17 cellular contexts compared by ENCODE assay signal in the genomic region with DNA sequence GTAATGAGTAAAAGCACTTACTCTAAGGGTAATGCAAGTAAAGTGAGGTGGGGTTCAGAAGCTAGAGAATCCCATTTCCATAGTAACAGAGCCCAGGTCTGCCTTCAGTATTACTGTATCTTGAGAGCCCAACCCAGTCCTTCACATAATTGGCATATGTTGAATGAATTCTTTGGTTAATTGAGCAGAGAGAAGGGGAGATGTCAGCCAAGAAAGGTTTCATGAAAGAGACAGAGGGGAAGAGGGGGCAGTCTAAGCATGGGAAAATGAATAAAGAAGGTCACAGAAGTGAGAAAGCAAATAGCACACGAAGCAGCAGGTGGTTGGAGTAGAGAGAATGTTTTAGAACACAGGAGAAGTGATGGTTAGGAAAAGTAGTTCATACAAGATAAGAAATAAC.
A peak's percentile ranks its signal among the peaks of the same experiment; 100 is the strongest.
DNase-seq lines count a peak whose midpoint lies in the region; ATAC-seq, FAIRE-seq and TF ChIP-seq lines count a peak whose summit lies in the region.
"Had no signal": no experiment of that assay in that cellular context is flagged by ENCODE, and none has a peak within 500 bp of the region (broad histone marks: within the 10 kb centered on the region; RNA-seq: fewer than 3 reads in every experiment).

No MANE protein-coding gene starts in this region.

- in situ Hi-C loops in KBM-7 (cut with MboI; ENCODE audit: low pct_unique_long_range_greater_than_20kb, low sequenced_read_pairs): no loop called here

- no peak for ATAC-seq in HG03097 (IDR thresholded peaks at IDR 0.05; ENCODE audit: low FRiP score, unreplicated experiment)
- ATAC-seq: A549 had no signal

- no peak for FAIRE-seq in H54 (lab: Jason Lieb, UNC)

- DNase-seq in NCI-H748 (lab: John Stamatoyannopoulos, UW; ENCODE audit: unreplicated experiment) (peak; percentile 69), NCI-H748 treated with DMSO at 0.1 percent for 48 hours (lab: John Stamatoyannopoulos, UW) (no peak), NCI-H187 treated with DMSO at 0.1 percent for 48 hours (lab: John Stamatoyannopoulos, UW) (peak; percentile 70), NCI-H446 treated with DMSO at 0.1 percent for 48 hours (lab: John Stamatoyannopoulos, UW) (peak; percentile 55), KBM-7 (no peak), H54 (ENCODE audit: insufficient read length, low spot score) (no peak)
- DNase-seq: CD4-positive, alpha-beta memory T cell; DMS53; KG1; NCI-H1694; NCI-H2107; NCI-H510A treated with DMSO at 0.1 percent for 48 hours; NK-92 treated with Interleukin-12 subunit alpha and Interleukin-12 subunit beta, amount 100 ng/mL, for 24 hours; Peyer's patch; SW 1271 had no signal

- TF ChIP-seq POLR2A in H54 (IDR thresholded peaks at IDR 0.05; ENCODE audit: low read depth, low read length): no peak

Comparison
In these comparisons a context has a peak if more than half of its experiments do, and no peak if none do; other contexts are left out.
1. DNase-seq: peak in NCI-H748 (single experiment), NCI-H187 treated with DMSO at 0.1 percent for 48 hours (single experiment) and NCI-H446 treated with DMSO at 0.1 percent for 48 hours (single experiment); none in NCI-H748 treated with DMSO at 0.1 percent for 48 hours (single experiment), KBM-7 (single experiment) and H54 (single experiment).